In genomic region chr6:42279966-42280629, GRCh38 we compare ENCODE assay signal across 8 cellular contexts.
DNase-seq lines count a peak whose midpoint lies in the region; ATAC-seq and TF ChIP-seq lines count a peak whose summit lies in the region.

No MANE protein-coding gene starts in this region.

- no peak for TF ChIP-seq POLR2A in prostate gland (IDR thresholded peaks at IDR 0.05)

- peak overlapping the region; percentile 88 for H3K27ac ChIP-seq in RWPE2 (ENCODE audit: poor library complexity, severe bottlenecking)
- no peak overlapping the region for H3K27ac ChIP-seq in foreskin keratinocyte
- H3K27ac ChIP-seq in prostate gland: peak overlapping the region; percentile 26 to 30

- intact Hi-C loops in prostate gland (cut with DNase I): no loop called here

- 58% methylated on average over 23 of the region's 24 CpGs for WGBS in prostate gland

- H3K36me3 ChIP-seq in RWPE2 (ENCODE audit: low read depth) (no peaks in the 10 kb centered on the region), prostate gland (no peaks in the 10 kb centered on the region)

- peaks cover 39% of the 10 kb centered on the region for H3K4me1 ChIP-seq in RWPE2 (ENCODE audit: insufficient read depth, poor library complexity, severe bottlenecking)
- H3K4me1 ChIP-seq in foreskin keratinocyte: peaks cover 34% of the 10 kb centered on the region
- H3K4me1 ChIP-seq in prostate gland (replicated peaks): peaks cover 12% of the 10 kb centered on the region

- DNase-seq in EH (ENCODE audit: low read depth) (peak; percentile 48), RWPE2 (ENCODE audit: low spot score) (no peak), foreskin keratinocyte (peak in 1 of 2 donors; percentile 24), prostate gland (ENCODE audit: low spot score) (peak; percentile 25), OCI-M2 (lab: John Stamatoyannopoulos, UW; ENCODE audit: unreplicated experiment) (no peak), NCI-H2081 (lab: John Stamatoyannopoulos, UW) (no peak)

- ATAC-seq in RWPE2 (ENCODE audit: low read depth) (peak; percentile 48), foreskin keratinocyte (peak; percentile 47), GM21447 (IDR thresholded peaks at IDR 0.05; ENCODE audit: unreplicated experiment) (no peak), GM21529 (IDR thresholded peaks at IDR 0.05; ENCODE audit: unreplicated experiment) (no peak)

- H3K4me3 ChIP-seq in RWPE2 (ENCODE audit: severe bottlenecking) (no peak overlapping the region), prostate gland (no peak overlapping the region)

- H3K9me3 ChIP-seq in RWPE2 (ENCODE audit: severe bottlenecking) (no peaks in the 10 kb centered on the region), prostate gland (no peaks in the 10 kb centered on the region)

- H3K27me3 ChIP-seq in RWPE2 (ENCODE audit: insufficient read depth, poor library complexity, severe bottlenecking) (no peaks in the 10 kb centered on the region), foreskin keratinocyte (no peaks in the 10 kb centered on the region), prostate gland (replicated peaks; ENCODE audit: insufficient read depth) (no peaks in the 10 kb centered on the region)

- no peak for TF ChIP-seq CTCF in RWPE2 (IDR thresholded peaks at IDR 0.05; ENCODE audit: poor library complexity, severe bottlenecking)
- TF ChIP-seq CTCF in foreskin keratinocyte (conservative IDR thresholded peaks at IDR 0.05): no peak
- no peak for TF ChIP-seq CTCF in prostate gland (IDR thresholded peaks at IDR 0.05)

Comparison
In these comparisons a context has a peak if more than half of its experiments do, and no peak if none do; other contexts are left out.
1. DNase-seq: peak in EH (single experiment) and prostate gland (single experiment); none in RWPE2 (single experiment), OCI-M2 (single experiment) and NCI-H2081 (0 of 2).
2. ATAC-seq: peak in RWPE2 (single experiment) and foreskin keratinocyte (single experiment); none in GM21447 (single experiment) and GM21529 (single experiment).